In the genomic region with DNA sequence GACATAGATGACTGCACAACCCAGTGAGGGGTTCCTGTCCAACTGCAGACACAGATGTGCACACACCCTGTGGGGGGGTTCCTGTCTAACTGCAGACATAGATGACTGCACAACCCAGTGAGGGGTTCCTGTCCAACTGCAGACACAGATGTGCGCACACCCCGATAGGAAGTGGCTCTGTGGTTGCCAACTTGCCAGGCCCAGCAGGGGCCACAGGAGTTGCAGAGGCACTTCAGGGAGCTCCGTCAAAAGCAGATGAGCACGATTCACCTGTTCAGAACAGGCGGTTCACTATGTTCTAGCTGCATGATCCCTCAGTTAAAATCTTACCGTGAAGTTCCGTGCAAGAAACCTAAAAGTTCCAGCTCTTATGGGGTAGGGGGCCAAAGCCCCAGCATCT, we compare ENCODE assay signal across 5 cellular contexts. TPM values are rescaled to one million over a fixed set of nuclear protein-coding genes. Genes with fewer than 3 reads are reported as not detected.
"Had no signal": no experiment of that assay in that cellular context is flagged by ENCODE, and none has a peak within 500 bp of the region (broad histone marks: within the 10 kb centered on the region; RNA-seq: fewer than 3 reads in every experiment).

No MANE protein-coding gene starts in this region.

RNA-seq across cellular contexts. Expression of gene FRMD1, which starts 1.6 kb away (rescaled TPM):
- total RNA-seq: HepG2, HT-29, HT1080, IMR-90 had no signal
- polyA plus RNA-seq: IgD-negative memory B cell, IMR-90 had no signal
